Comparison of ENCODE assay signal across 8 cellular contexts in the genomic region with DNA sequence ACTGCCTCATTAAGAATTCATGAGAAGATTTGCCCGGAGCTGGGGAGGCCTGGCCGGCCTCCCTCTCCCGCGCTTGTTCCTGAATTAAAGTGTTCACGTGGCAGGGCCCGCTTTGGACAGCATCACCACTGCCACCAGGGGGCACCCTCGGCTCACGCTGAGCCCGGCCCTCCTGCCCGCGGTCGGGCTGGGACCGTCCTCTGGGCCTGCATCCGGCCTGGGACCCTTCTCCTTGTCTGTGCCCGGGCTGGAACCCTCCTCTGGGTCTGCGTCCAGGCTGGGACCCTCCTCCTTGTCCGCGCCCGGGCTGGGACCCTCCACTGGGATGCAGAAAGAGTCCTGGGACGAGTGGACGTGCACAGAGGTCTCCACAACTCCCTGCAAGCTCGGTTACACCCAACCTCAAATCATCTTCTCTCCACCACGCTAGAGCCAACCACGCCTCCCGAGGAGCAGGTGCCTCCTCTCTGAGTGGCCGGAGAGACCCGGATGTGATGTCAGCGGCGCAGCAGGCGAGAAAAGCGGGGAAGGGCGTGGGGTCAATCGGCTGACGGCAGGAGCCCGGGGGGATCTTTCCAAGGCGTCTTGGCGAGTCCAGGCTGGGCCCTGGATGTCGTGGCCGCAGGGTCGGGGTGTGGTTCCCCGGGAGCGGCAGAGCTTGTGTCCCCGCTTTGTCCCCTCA. TPM values are rescaled to one million over a fixed set of nuclear protein-coding genes. Genes with fewer than 3 reads are reported as not detected.
A peak's percentile ranks its signal among the peaks of the same experiment; 100 is the strongest.
DNase-seq lines count a peak whose midpoint lies in the region; ATAC-seq, FAIRE-seq and TF ChIP-seq lines count a peak whose summit lies in the region.

No MANE protein-coding gene starts in this region.

- no peak overlapping the region for H3K4me3 Mint-ChIP-seq in T-helper 2 cell treated with Interferon-gamma antibody and Interleukin-4, amounts not matched to agents 5 μg/mL and 100 μg/mL, for 36 hours

- no peak overlapping the region for H3K27ac ChIP-seq in ascending aorta
- no peak overlapping the region for H3K27ac ChIP-seq in keratinocyte (ENCODE audit: control insufficient read depth, insufficient read depth, low read length)

- H3K27me3 Mint-ChIP-seq in T-helper 2 cell treated with Interferon-gamma antibody and Interleukin-4, amounts not matched to agents 5 μg/mL and 100 μg/mL, for 36 hours (ENCODE audit: low read depth): no peaks in the 10 kb centered on the region

- no peaks in the 10 kb centered on the region for H3K36me3 ChIP-seq in ascending aorta
- H3K36me3 ChIP-seq in keratinocyte (ENCODE audit: control insufficient read depth in 2 of 2, extremely low read depth in 1 of 2, insufficient read depth in 2 of 2, low read length in 2 of 2): no peaks in the 10 kb centered on the region

- H3K9ac ChIP-seq in keratinocyte (ENCODE audit: control insufficient read depth, extremely low read depth, insufficient read depth, low read length): no peak overlapping the region

- H3K79me2 ChIP-seq in keratinocyte (ENCODE audit: control insufficient read depth, insufficient read depth, low read length): no peaks in the 10 kb centered on the region

- TF ChIP-seq CTCF in GM10266 (IDR thresholded peaks at IDR 0.05; ENCODE audit: control insufficient read depth, insufficient read depth, low read depth, missing control alignments): peak; percentile 15
- peak; percentile 86 to 94 (median 88) for TF ChIP-seq CTCF in ascending aorta (IDR thresholded peaks at IDR 0.05)
- TF ChIP-seq CTCF in keratinocyte (optimal IDR thresholded peaks at IDR 0.05 in 1 of 3, IDR thresholded peaks at IDR 0.05 in 1 of 3, conservative IDR thresholded peaks at IDR 0.05 in 1 of 3; ENCODE audit: extremely low read depth in 1 of 3, insufficient read depth in 2 of 3, low read length in 3 of 3): peak; percentile 61 to 97 (median 92)

- H3K9me3 ChIP-seq in ascending aorta: no peaks in the 10 kb centered on the region
- no peaks in the 10 kb centered on the region for H3K9me3 ChIP-seq in keratinocyte (ENCODE audit: control insufficient read depth, low read depth, low read length)

- H3K4me3 ChIP-seq in ascending aorta: no peak overlapping the region
- no peak overlapping the region for H3K4me3 ChIP-seq in keratinocyte (ENCODE audit: control insufficient read depth in 2 of 3, extremely low read depth in 1 of 3, insufficient read depth in 2 of 3, low read depth in 1 of 3, low read length in 3 of 3)

- H3K9me3 Mint-ChIP-seq in T-helper 2 cell treated with Interferon-gamma antibody and Interleukin-4, amounts not matched to agents 5 μg/mL and 100 μg/mL, for 36 hours: no peaks in the 10 kb centered on the region

- no peaks in the 10 kb centered on the region for H3K36me3 Mint-ChIP-seq in T-helper 2 cell treated with Interferon-gamma antibody and Interleukin-4, amounts not matched to agents 5 μg/mL and 100 μg/mL, for 36 hours (ENCODE audit: low read depth)

- dilution Hi-C loops in keratinocyte (cut with MboI; ENCODE audit: extremely low pct_ligation_motif_present, low sequenced_read_pairs): no loop called here

- H3K4me2 ChIP-seq in keratinocyte (ENCODE audit: control insufficient read depth, extremely low read depth, insufficient read depth, low read depth, low read length): no peak overlapping the region

- no peak overlapping the region for H2AFZ ChIP-seq in keratinocyte (ENCODE audit: control insufficient read depth, low read length)

- no peaks in the 10 kb centered on the region for H4K20me1 ChIP-seq in keratinocyte (ENCODE audit: control insufficient read depth, extremely low read depth, insufficient read depth, low read length)

- DNase-seq in GM10266 (ENCODE audit: extremely low spot score) (no peak), KG1 (lab: John Stamatoyannopoulos, UW) (peak; percentile 21), ascending aorta (ENCODE audit: low spot score in 2 of 2) (peak in 1 of 2 donors; percentile 83), keratinocyte (ENCODE audit: low read depth, low spot score) (no peak), RCC 7860 (ENCODE audit: low spot score) (no peak)
- peak; percentile 37 for DNase-seq in T-helper 2 cell treated with Interferon-gamma antibody and Interleukin-4, amounts not matched to agents 5 μg/mL and 100 μg/mL, for 36 hours (ENCODE audit: low spot score)
- DNase-seq in stimulated activated CD4-positive, alpha-beta T cell treated with anti-CD3 and anti-CD28 coated beads, Interleukin-2, amount 100 ng/mL, for 48 hours: peak; percentile 69 to 84

- intact Hi-C loops in ascending aorta (cut with DNase I): loop anchor here (1.0 to 10.0 kb wide), 3 partner anchors 247 to 514 kb away; no protein-coding TSS in a partner anchor

- FAIRE-seq in keratinocyte (lab: Jason Lieb, UNC): peak; percentile 44
- FAIRE-seq in RCC 7860 (lab: Jason Lieb, UNC): no peak

- no peaks in the 10 kb centered on the region for H3K9me1 ChIP-seq in keratinocyte (ENCODE audit: control insufficient read depth, extremely low read depth, insufficient read depth, low read length)

- no peaks in the 10 kb centered on the region for H3K27me3 ChIP-seq in ascending aorta
- peaks cover 4% of the 10 kb centered on the region for H3K27me3 ChIP-seq in keratinocyte (ENCODE audit: control insufficient read depth, extremely low read depth, insufficient read depth, low read length)

- ATAC-seq in GM21529 (IDR thresholded peaks at IDR 0.05; ENCODE audit: unreplicated experiment): no peak

- H3K4me1 Mint-ChIP-seq in T-helper 2 cell treated with Interferon-gamma antibody and Interleukin-4, amounts not matched to agents 5 μg/mL and 100 μg/mL, for 36 hours (ENCODE audit: low read depth): no peaks in the 10 kb centered on the region

- H3K27ac Mint-ChIP-seq in T-helper 2 cell treated with Interferon-gamma antibody and Interleukin-4, amounts not matched to agents 5 μg/mL and 100 μg/mL, for 36 hours: no peak overlapping the region

- H3K4me1 ChIP-seq in ascending aorta (no peaks in the 10 kb centered on the region), keratinocyte (ENCODE audit: control insufficient read depth, extremely low read depth, insufficient read depth, low read length) (no peaks in the 10 kb centered on the region)

RNA-seq across cellular contexts. Expression of a gene that starts 50.9 kb away (rescaled TPM):
- total RNA-seq in ascending aorta: not detected
- polyA plus RNA-seq in keratinocyte: 0.09 to 0.19 TPM (median 0.15 TPM) in 3 replicates
- polyA plus RNA-seq in keratinocyte (2011; ENCODE audit: low read depth): not detected
- 0.16 and 0.36 TPM in 2 replicates for polyA plus RNA-seq in keratinocyte (2011; cell fraction: cytosol; rRNA removed)
- polyA plus RNA-seq in keratinocyte (2011; cell fraction: nucleus; rRNA removed): 0.22 and 0.55 TPM in 2 replicates
- polyA plus RNA-seq in keratinocyte (2012; ENCODE audit: low replicate concordance): 0.09 and 0.16 TPM in 2 replicates
- 0.06 to 0.13 TPM in 2 of 3 replicates, not detected in the other for polyA minus RNA-seq in keratinocyte
- not detected for polyA minus RNA-seq in keratinocyte (2011; cell fraction: cytosol; rRNA and poly(A)+ RNA removed)
- 0.32 TPM in 1 of 2 replicates, not detected in the other for polyA minus RNA-seq in keratinocyte (2011; cell fraction: nucleus; rRNA and poly(A)+ RNA removed)

Comparison
In these comparisons a context has a peak if more than half of its experiments do, and no peak if none do; other contexts are left out.
1. DNase-seq: peak in KG1 (single experiment), T-helper 2 cell treated with Interferon-gamma antibody and Interleukin-4, amounts not matched to agents 5 μg/mL and 100 μg/mL, for 36 hours (single experiment) and stimulated activated CD4-positive, alpha-beta T cell treated with anti-CD3 and anti-CD28 coated beads, Interleukin-2, amount 100 ng/mL, for 48 hours (2 of 2); none in GM10266 (single experiment), keratinocyte (single experiment) and RCC 7860 (single experiment).
2. CTCF ChIP-seq: peak in every context shown above with its lines; median percentile 92 in keratinocyte; 88 in ascending aorta; 15 in GM10266.